ENCODE assay signal across 1 cellular context in the genomic region with DNA sequence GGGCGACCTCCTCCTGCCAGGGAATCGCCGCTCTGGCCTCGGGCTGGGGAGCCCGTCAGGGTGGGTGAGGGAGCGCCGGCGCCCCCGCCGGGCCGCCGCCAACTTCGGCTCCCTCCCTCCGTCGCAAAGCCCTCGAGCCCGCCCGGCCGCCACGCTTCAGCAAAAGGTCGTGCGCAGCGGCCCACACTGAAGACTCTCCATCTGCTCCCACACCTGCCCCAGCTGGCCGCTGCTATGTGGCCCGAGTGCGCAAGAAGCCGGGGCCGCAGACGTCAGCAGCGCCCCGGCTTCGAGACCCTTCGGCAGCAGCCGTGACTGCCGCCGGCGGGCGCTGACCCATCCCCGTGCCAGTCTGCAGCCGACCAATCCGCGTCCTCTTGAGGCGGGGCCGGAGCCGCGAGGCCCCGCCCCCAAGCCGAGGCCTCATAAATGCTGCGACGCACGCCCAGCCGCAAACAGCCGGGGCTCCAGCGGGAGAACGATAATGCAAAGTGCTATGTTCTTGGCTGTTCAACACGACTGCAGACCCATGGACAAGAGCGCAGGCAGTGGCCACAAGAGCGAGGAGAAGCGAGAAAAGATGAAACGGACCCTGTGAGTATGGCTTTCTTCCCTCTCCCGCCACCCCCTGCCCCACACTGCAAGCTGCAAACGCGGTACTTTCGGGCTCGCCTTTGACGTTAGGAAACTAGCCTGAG.
TF ChIP-seq lines count a peak whose summit lies in the region.

A gene with protein sequence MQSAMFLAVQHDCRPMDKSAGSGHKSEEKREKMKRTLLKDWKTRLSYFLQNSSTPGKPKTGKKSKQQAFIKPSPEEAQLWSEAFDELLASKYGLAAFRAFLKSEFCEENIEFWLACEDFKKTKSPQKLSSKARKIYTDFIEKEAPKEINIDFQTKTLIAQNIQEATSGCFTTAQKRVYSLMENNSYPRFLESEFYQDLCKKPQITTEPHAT (plus strand): TSS at position 452 of the 698 bp plus-strand sequence. CDS start 33 bp downstream, at position 485.

TF ChIP-seq in A549, 52 proteins besides CTCF, POLR2A, EP300 and RAD21 (continued from another document):
- TF ChIP-seq, protein P1, sequence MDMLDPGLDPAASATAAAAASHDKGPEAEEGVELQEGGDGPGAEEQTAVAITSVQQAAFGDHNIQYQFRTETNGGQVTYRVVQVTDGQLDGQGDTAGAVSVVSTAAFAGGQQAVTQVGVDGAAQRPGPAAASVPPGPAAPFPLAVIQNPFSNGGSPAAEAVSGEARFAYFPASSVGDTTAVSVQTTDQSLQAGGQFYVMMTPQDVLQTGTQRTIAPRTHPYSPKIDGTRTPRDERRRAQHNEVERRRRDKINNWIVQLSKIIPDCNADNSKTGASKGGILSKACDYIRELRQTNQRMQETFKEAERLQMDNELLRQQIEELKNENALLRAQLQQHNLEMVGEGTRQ (IDR thresholded peaks at IDR 0.05) = no peak
- TF ChIP-seq JUN (IDR thresholded peaks at IDR 0.05) = peak in 1 of 2 experiments; percentile 81; a peak in 3 of 5 replicates
- no peak for TF ChIP-seq EHMT2 (IDR thresholded peaks at IDR 0.05; ENCODE audit: low read depth)
- no peak for TF ChIP-seq EHF (CRISPR knock-in tag; IDR thresholded peaks at IDR 0.05)
- TF ChIP-seq, protein P2, sequence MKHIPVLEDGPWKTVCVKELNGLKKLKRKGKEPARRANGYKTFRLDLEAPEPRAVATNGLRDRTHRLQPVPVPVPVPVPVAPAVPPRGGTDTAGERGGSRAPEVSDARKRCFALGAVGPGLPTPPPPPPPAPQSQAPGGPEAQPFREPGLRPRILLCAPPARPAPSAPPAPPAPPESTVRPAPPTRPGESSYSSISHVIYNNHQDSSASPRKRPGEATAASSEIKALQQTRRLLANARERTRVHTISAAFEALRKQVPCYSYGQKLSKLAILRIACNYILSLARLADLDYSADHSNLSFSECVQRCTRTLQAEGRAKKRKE (CRISPR knock-in tag; IDR thresholded peaks at IDR 0.05; ENCODE audit: low read depth) = no peak
- no peak for TF ChIP-seq ZSCAN20 (CRISPR knock-in tag; IDR thresholded peaks at IDR 0.05)
- TF ChIP-seq NR3C1 (IDR thresholded peaks at IDR 0.05) = no peak
- TF ChIP-seq, protein P3, sequence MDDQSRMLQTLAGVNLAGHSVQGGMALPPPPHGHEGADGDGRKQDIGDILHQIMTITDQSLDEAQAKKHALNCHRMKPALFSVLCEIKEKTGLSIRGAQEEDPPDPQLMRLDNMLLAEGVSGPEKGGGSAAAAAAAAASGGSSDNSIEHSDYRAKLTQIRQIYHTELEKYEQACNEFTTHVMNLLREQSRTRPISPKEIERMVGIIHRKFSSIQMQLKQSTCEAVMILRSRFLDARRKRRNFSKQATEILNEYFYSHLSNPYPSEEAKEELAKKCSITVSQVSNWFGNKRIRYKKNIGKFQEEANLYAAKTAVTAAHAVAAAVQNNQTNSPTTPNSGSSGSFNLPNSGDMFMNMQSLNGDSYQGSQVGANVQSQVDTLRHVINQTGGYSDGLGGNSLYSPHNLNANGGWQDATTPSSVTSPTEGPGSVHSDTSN (IDR thresholded peaks at IDR 0.05) = no peak
- no peak for TF ChIP-seq KDM5A (IDR thresholded peaks at IDR 0.05)
- no peak for TF ChIP-seq CBX8 (IDR thresholded peaks at IDR 0.05)
- TF ChIP-seq, protein P4, sequence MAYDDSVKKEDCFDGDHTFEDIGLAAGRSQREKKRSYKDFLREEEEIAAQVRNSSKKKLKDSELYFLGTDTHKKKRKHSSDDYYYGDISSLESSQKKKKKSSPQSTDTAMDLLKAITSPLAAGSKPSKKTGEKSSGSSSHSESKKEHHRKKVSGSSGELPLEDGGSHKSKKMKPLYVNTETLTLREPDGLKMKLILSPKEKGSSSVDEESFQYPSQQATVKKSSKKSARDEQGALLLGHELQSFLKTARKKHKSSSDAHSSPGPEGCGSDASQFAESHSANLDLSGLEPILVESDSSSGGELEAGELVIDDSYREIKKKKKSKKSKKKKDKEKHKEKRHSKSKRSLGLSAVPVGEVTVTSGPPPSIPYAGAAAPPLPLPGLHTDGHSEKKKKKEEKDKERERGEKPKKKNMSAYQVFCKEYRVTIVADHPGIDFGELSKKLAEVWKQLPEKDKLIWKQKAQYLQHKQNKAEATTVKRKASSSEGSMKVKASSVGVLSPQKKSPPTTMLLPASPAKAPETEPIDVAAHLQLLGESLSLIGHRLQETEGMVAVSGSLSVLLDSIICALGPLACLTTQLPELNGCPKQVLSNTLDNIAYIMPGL (CRISPR knock-in tag; IDR thresholded peaks at IDR 0.05; ENCODE audit: borderline replicate concordance) = peak; percentile 34; the same call in 1 of the 2 replicates
- no peak for TF ChIP-seq FOXS1 (CRISPR knock-in tag; IDR thresholded peaks at IDR 0.05)
- no peak for TF ChIP-seq KDM1A (IDR thresholded peaks at IDR 0.05; ENCODE audit: low read depth)
- TF ChIP-seq POLR2AphosphoS2 (conservative IDR thresholded peaks at IDR 0.05; ENCODE audit: low read length) = no peak
- TF ChIP-seq HOXB13 (CRISPR knock-in tag; IDR thresholded peaks at IDR 0.05; ENCODE audit: low read depth) = 0 out of 2 replicates have a peak, but pooled peaks have one; percentile 25
- peak; percentile 5; the same call in 1 of the 2 replicates for TF ChIP-seq GATA3 (IDR thresholded peaks at IDR 0.05; ENCODE audit: borderline replicate concordance)
- no peak for TF ChIP-seq CHD2 (IDR thresholded peaks at IDR 0.05; ENCODE audit: low read length, partially characterized antibody)
- no peak for TF ChIP-seq NPAS2 (CRISPR knock-in tag; IDR thresholded peaks at IDR 0.05; ENCODE audit: borderline replicate concordance)
- TF ChIP-seq, protein P5, sequence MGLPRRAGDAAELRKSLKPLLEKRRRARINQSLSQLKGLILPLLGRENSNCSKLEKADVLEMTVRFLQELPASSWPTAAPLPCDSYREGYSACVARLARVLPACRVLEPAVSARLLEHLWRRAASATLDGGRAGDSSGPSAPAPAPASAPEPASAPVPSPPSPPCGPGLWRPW (IDR thresholded peaks at IDR 0.05) = no peak
- TF ChIP-seq NFE2L2 (conservative IDR thresholded peaks at IDR 0.05; ENCODE audit: low read length) = no peak
- no peak for TF ChIP-seq CEBPB (IDR thresholded peaks at IDR 0.05)
- TF ChIP-seq, protein P6, sequence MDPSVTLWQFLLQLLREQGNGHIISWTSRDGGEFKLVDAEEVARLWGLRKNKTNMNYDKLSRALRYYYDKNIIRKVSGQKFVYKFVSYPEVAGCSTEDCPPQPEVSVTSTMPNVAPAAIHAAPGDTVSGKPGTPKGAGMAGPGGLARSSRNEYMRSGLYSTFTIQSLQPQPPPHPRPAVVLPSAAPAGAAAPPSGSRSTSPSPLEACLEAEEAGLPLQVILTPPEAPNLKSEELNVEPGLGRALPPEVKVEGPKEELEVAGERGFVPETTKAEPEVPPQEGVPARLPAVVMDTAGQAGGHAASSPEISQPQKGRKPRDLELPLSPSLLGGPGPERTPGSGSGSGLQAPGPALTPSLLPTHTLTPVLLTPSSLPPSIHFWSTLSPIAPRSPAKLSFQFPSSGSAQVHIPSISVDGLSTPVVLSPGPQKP (IDR thresholded peaks at IDR 0.05; ENCODE audit: low read depth, low read length) = no peak
- TF ChIP-seq SREBF2 (IDR thresholded peaks at IDR 0.05) = no peak
- TF ChIP-seq, protein P7, sequence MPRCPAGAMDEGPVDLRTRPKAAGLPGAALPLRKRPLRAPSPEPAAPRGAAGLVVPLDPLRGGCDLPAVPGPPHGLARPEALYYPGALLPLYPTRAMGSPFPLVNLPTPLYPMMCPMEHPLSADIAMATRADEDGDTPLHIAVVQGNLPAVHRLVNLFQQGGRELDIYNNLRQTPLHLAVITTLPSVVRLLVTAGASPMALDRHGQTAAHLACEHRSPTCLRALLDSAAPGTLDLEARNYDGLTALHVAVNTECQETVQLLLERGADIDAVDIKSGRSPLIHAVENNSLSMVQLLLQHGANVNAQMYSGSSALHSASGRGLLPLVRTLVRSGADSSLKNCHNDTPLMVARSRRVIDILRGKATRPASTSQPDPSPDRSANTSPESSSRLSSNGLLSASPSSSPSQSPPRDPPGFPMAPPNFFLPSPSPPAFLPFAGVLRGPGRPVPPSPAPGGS (IDR thresholded peaks at IDR 0.05) = peak; percentile 96
- TF ChIP-seq MAZ (IDR thresholded peaks at IDR 0.05; ENCODE audit: borderline replicate concordance, low read depth, low read length) = no peak; the same call in 1 of the 2 replicates
- TF ChIP-seq HOXB5 (CRISPR knock-in tag; IDR thresholded peaks at IDR 0.05) = peak; percentile 81; the same call in 1 of the 2 replicates
- TF ChIP-seq RNF2 (IDR thresholded peaks at IDR 0.05; ENCODE audit: borderline replicate concordance, low read depth) = peak; percentile 0; the same call in 1 of the 2 replicates
- TF ChIP-seq HDAC2 (IDR thresholded peaks at IDR 0.05) = no peak
- TF ChIP-seq CHD4 (IDR thresholded peaks at IDR 0.05; ENCODE audit: borderline replicate concordance) = no peak
- TF ChIP-seq, protein P8, sequence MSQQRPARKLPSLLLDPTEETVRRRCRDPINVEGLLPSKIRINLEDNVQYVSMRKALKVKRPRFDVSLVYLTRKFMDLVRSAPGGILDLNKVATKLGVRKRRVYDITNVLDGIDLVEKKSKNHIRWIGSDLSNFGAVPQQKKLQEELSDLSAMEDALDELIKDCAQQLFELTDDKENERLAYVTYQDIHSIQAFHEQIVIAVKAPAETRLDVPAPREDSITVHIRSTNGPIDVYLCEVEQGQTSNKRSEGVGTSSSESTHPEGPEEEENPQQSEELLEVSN (IDR thresholded peaks at IDR 0.05; ENCODE audit: borderline replicate concordance, low read depth) = peak; percentile 87
- TF ChIP-seq SMC3 (IDR thresholded peaks at IDR 0.05) = peak; percentile 23; the same call in 1 of the 3 replicates
- TF ChIP-seq CBX2 (IDR thresholded peaks at IDR 0.05; ENCODE audit: borderline replicate concordance, low read depth) = no peak
